1 cellular context compared by ENCODE assay signal in genomic region chr6:3204921-3205320, GRCh38.
TF ChIP-seq lines count a peak whose summit lies in the region.

No MANE protein-coding gene starts in this region.

TF ChIP-seq in H1, 55 proteins besides CTCF, POLR2A, EP300 and RAD21:
- TF ChIP-seq MAFK (IDR thresholded peaks at IDR 0.05; ENCODE audit: low read depth, low read length) (no peak), EGR1 (IDR thresholded peaks at IDR 0.05; ENCODE audit: borderline replicate concordance, low read depth, low read length) (no peak), SIRT6 (IDR thresholded peaks at IDR 0.05; ENCODE audit: low read length) (no peak), FOSL1 (IDR thresholded peaks at IDR 0.05; ENCODE audit: insufficient read depth, low read depth, low read length) (no peak), E2F6 (IDR thresholded peaks at IDR 0.05) (no peak), CHD1 (IDR thresholded peaks at IDR 0.05; ENCODE audit: low read depth, low read length) (no peak), NANOG (IDR thresholded peaks at IDR 0.05; ENCODE audit: insufficient read depth, low read depth, low read length, poor library complexity, severe bottlenecking) (no peak), JUND (IDR thresholded peaks at IDR 0.05; ENCODE audit: low read length) (no peak), KDM5A (IDR thresholded peaks at IDR 0.05; ENCODE audit: low read length) (no peak), RFX5 (IDR thresholded peaks at IDR 0.05; ENCODE audit: borderline replicate concordance, low read depth, low read length) (no peak), NRF1 (IDR thresholded peaks at IDR 0.05; ENCODE audit: low read depth, low read length) (no peak), BCL11A (IDR thresholded peaks at IDR 0.05; ENCODE audit: low read depth in 2 of 2, low read length in 2 of 2) (no peak), POLR2AphosphoS5 (IDR thresholded peaks at IDR 0.05; ENCODE audit: low read depth, low read length) (no peak), MAX (IDR thresholded peaks at IDR 0.05) (no peak), ASH2L (IDR thresholded peaks at IDR 0.05; ENCODE audit: low read length) (no peak), CHD7 (IDR thresholded peaks at IDR 0.05; ENCODE audit: insufficient replicate concordance, low read length) (no peak), JUN (IDR thresholded peaks at IDR 0.05; ENCODE audit: low read depth, low read length) (no peak), HDAC2 (IDR thresholded peaks at IDR 0.05; ENCODE audit: borderline replicate concordance in 1 of 2, low read depth in 2 of 2, low read length in 2 of 2) (no peak), USF2 (IDR thresholded peaks at IDR 0.05; ENCODE audit: low read length) (no peak), SUZ12 (IDR thresholded peaks at IDR 0.05; ENCODE audit: low read length) (no peak)
